ENCODE assay signal across 8 cellular contexts in the genomic region with DNA sequence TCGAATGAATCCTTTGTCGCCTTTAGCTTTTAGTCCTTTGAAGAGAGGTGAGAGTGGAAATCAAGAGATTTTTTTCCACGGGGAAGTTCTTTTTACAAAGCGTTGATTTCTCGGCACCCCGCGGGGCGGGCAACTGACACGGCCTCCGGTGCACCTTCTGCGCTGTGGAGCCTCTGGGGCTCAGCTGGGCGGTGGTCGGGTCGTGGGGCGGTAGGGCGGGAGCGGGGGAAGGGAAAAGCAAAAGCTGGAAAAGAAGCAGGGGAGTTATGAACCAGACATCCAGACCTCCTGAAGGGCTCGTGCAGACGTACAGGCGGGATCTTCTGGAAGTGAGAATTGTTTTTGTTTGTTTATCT.
DNase-seq lines count a peak whose midpoint lies in the region; TF ChIP-seq lines count a peak whose summit lies in the region.
"Not testable (repeated sequence)": the region's sequence is repeated elsewhere in the genome, so short reads cannot be mapped to it uniquely, and the experiment has no call there.

No MANE protein-coding gene starts in this region.

- H3K4me2 ChIP-seq in hepatocyte, result peak overlapping the region; percentile 83
- not testable (repeated sequence) for H3K4me2 ChIP-seq in mesendoderm (ENCODE audit: low read length)

- not testable (repeated sequence) for H3K9me3 ChIP-seq in hepatocyte (ENCODE audit: low read depth); tibial artery

- H2AK5ac ChIP-seq in mesendoderm (ENCODE audit: low read length), result not testable (repeated sequence)

- H3K4me1 ChIP-seq in hepatocyte (ENCODE audit: insufficient read depth); mesendoderm (ENCODE audit: control insufficient read depth, low read depth, low read length); tibial artery: not testable (repeated sequence)

- H3K27me3 ChIP-seq in H7 (ENCODE audit: control insufficient read depth, insufficient read depth, low read length); hepatocyte; mesendoderm (ENCODE audit: insufficient read depth, low read length, poor library complexity); tibial artery: not testable (repeated sequence)

- H3K9me2 ChIP-seq in hepatocyte (replicated peaks; ENCODE audit: insufficient read depth), result not testable (repeated sequence)

- peak overlapping the region; percentile 43 for H3K4me3 ChIP-seq in H7 (ENCODE audit: insufficient read depth, low read depth, low read length)
- peak overlapping the region; percentile 55 for H3K4me3 ChIP-seq in hepatocyte
- H3K4me3 ChIP-seq in mesendoderm (ENCODE audit: low read length), result not testable (repeated sequence)
- H3K4me3 ChIP-seq in tibial artery, result peak overlapping the region; percentile 48 to 52

- not testable (repeated sequence) for H2BK5ac ChIP-seq in mesendoderm (ENCODE audit: low read length)

- not testable (repeated sequence) for H4K8ac ChIP-seq in mesendoderm (ENCODE audit: low read depth, low read length)

- H3K79me1 ChIP-seq in mesendoderm (ENCODE audit: low read length), result not testable (repeated sequence)

- H3K36me3 Mint-ChIP-seq in activated naive CD8-positive, alpha-beta T cell treated with anti-CD3 and anti-CD28 coated beads for 36 hours, result not testable (repeated sequence)

- H2BK15ac ChIP-seq in mesendoderm (replicated peaks; ENCODE audit: low read depth), result not testable (repeated sequence)

- H3K4ac ChIP-seq in mesendoderm (ENCODE audit: low read depth, low read length), result not testable (repeated sequence)

- peak overlapping the region; percentile 49 for H3K9ac ChIP-seq in mesendoderm (ENCODE audit: low read length)

- H2AFZ ChIP-seq in hepatocyte, result peak overlapping the region; percentile 81

- not testable (repeated sequence) for H3K79me2 ChIP-seq in hepatocyte; mesendoderm (ENCODE audit: control insufficient read depth, insufficient read depth, low read length)

- TF ChIP-seq CTCF in hepatocyte (IDR thresholded peaks at IDR 0.05; ENCODE audit: poor library complexity); tibial artery (IDR thresholded peaks at IDR 0.05): not testable (repeated sequence)

- not testable (repeated sequence) for H3K23ac ChIP-seq in mesendoderm (ENCODE audit: low read length)

- not testable (repeated sequence) for DNase-seq in H7; activated naive CD8-positive, alpha-beta T cell treated with anti-CD3 and anti-CD28 coated beads for 36 hours; hepatocyte (ENCODE audit: low spot score); mesendoderm; tibial artery
- DNase-seq in activated CD4-positive, alpha-beta T cell treated with anti-CD3 and anti-CD28 coated beads, Interleukin-2, amount 50 U/mL, for 48 hours, result peak; percentile 20 to 28
- peak; percentile 12 for DNase-seq in effector CD4-positive, alpha-beta T cell
- peak; percentile 53 for DNase-seq in retina

- H3K9me3 Mint-ChIP-seq in activated naive CD8-positive, alpha-beta T cell treated with anti-CD3 and anti-CD28 coated beads for 36 hours, result not testable (repeated sequence)

- WGBS in hepatocyte (ENCODE audit: low lambda C conversion rate, missing lambda C conversion rate), result 26% methylated on average over 14 of the region's 20 CpGs
- no CpG with 5 or more reads among the region's 20 CpGs for WGBS in mesendoderm (ENCODE audit: extremely low coverage, insufficient coverage, low lambda C conversion rate)

- H3K18ac ChIP-seq in mesendoderm (ENCODE audit: low read length), result peak overlapping the region; percentile 51

- H3K4me3 Mint-ChIP-seq in activated naive CD8-positive, alpha-beta T cell treated with anti-CD3 and anti-CD28 coated beads for 36 hours, result peak overlapping the region; percentile 53

- not testable (repeated sequence) for H4K20me1 ChIP-seq in hepatocyte (ENCODE audit: insufficient read depth, poor library complexity, severe bottlenecking)

- intact Hi-C loops in tibial artery (cut with DNase I; ENCODE audit: low total_unique reads), result not testable (repeated sequence)

- H3K27ac Mint-ChIP-seq in activated naive CD8-positive, alpha-beta T cell treated with anti-CD3 and anti-CD28 coated beads for 36 hours, result not testable (repeated sequence)

- not testable (repeated sequence) for H3K4me1 Mint-ChIP-seq in activated naive CD8-positive, alpha-beta T cell treated with anti-CD3 and anti-CD28 coated beads for 36 hours

- not testable (repeated sequence) for H3K27me3 Mint-ChIP-seq in activated naive CD8-positive, alpha-beta T cell treated with anti-CD3 and anti-CD28 coated beads for 36 hours

- H3K27ac ChIP-seq in hepatocyte (peak overlapping the region; percentile 71), tibial artery (peak overlapping the region; percentile 37 to 56)
- H3K27ac ChIP-seq in mesendoderm (ENCODE audit: low read depth, low read length), result not testable (repeated sequence)

- H2BK120ac ChIP-seq in mesendoderm (ENCODE audit: low read depth, low read length), result not testable (repeated sequence)

- H3K36me3 ChIP-seq in H7 (replicated peaks; ENCODE audit: control insufficient read depth, insufficient read depth, low read length); hepatocyte (replicated peaks; ENCODE audit: insufficient read depth, low read depth); mesendoderm (ENCODE audit: control insufficient read depth, insufficient read depth, low read length); tibial artery: not testable (repeated sequence)

- H3K56ac ChIP-seq in mesendoderm (ENCODE audit: low read length), result peak overlapping the region; percentile 67

- H4K5ac ChIP-seq in mesendoderm (ENCODE audit: low read length), result not testable (repeated sequence)
